8 cellular contexts compared by ENCODE assay signal in genomic region chr4:39976141-39976944, GRCh38. TPM values are rescaled to one million over a fixed set of nuclear protein-coding genes. Genes with fewer than 3 reads are reported as not detected.
DNase-seq lines count a peak whose midpoint lies in the region; ATAC-seq lines count a peak whose summit lies in the region.

No MANE protein-coding gene starts in this region.

- intact Hi-C loops in left colon (cut with DNase I, micrococcal nuclease): loop anchor here in 1 of 2 donors (10.0 kb wide), 2 partner anchors 282 to 502 kb away; partner anchors contain the start of gene UBE2K

- peak overlapping the region; percentile 89 for H3K27ac Mint-ChIP-seq in activated CD4-positive, alpha-beta T cell treated with anti-CD3 and anti-CD28 coated beads, Interleukin-2, amount 10 ng/mL, durations not matched to agents 7 days and 5 days

- H3K27me3 Mint-ChIP-seq in activated CD4-positive, alpha-beta T cell treated with anti-CD3 and anti-CD28 coated beads, Interleukin-2, amount 10 ng/mL, durations not matched to agents 7 days and 5 days: no peaks in the 10 kb centered on the region

- H3K4me1 Mint-ChIP-seq in activated CD4-positive, alpha-beta T cell treated with anti-CD3 and anti-CD28 coated beads, Interleukin-2, amount 10 ng/mL, durations not matched to agents 7 days and 5 days: peaks cover 38% of the 10 kb centered on the region

- CTCF ChIA-PET in activated CD4-positive, alpha-beta T cell treated with anti-CD3 and anti-CD28 coated beads, Interleukin-2, amount 10 ng/mL, durations not matched to agents 7 days and 5 days (lab: Charles Lee): interaction anchor here (1.2 to 2.9 kb wide), 3 partner anchors 491 to 517 kb away, joined by 3 to 9 read pairs (median 7); partner anchors contain the start of genes LIAS and RPL9

- peak overlapping the region; percentile 90 for H3K4me3 Mint-ChIP-seq in activated CD4-positive, alpha-beta T cell treated with anti-CD3 and anti-CD28 coated beads, Interleukin-2, amount 10 ng/mL, durations not matched to agents 7 days and 5 days

- H3K9me3 Mint-ChIP-seq in activated CD4-positive, alpha-beta T cell treated with anti-CD3 and anti-CD28 coated beads, Interleukin-2, amount 10 ng/mL, durations not matched to agents 7 days and 5 days: no peaks in the 10 kb centered on the region

- DNase-seq in 8988T (peak; percentile 51), NCI-H510A treated with DMSO at 0.1 percent for 48 hours (lab: John Stamatoyannopoulos, UW) (peak; percentile 60), dedifferentiated amniotic fluid mesenchymal stem cell (ENCODE audit: extremely low spot score) (peak; percentile 89), left colon (peak; percentile 76 to 78)
- peak; percentile 75 for DNase-seq in activated CD4-positive, alpha-beta T cell treated with anti-CD3 and anti-CD28 coated beads, Interleukin-2, amount 10 ng/mL, durations not matched to agents 7 days and 5 days
- DNase-seq in stimulated activated CD4-positive, alpha-beta T cell treated with anti-CD3 and anti-CD28 coated beads, Interleukin-1b, Interleukin-23, amount 100 ng/mL, for 24 hours (ENCODE audit: low read depth in 4 of 4, low spot score in 1 of 4): peak; percentile 28 to 46 (median 38)

- ATAC-seq in GM18868 (IDR thresholded peaks at IDR 0.05; ENCODE audit: unreplicated experiment) (peak; percentile 33), HG03378 (IDR thresholded peaks at IDR 0.05; ENCODE audit: unreplicated experiment) (peak; percentile 37), left colon (peak; percentile 73)

- POLR2A ChIA-PET in activated CD4-positive, alpha-beta T cell treated with anti-CD3 and anti-CD28 coated beads, Interleukin-2, amount 10 ng/mL, durations not matched to agents 7 days and 5 days (lab: Charles Lee): no interaction called here

- peaks cover 28% of the 10 kb centered on the region for H3K36me3 Mint-ChIP-seq in activated CD4-positive, alpha-beta T cell treated with anti-CD3 and anti-CD28 coated beads, Interleukin-2, amount 10 ng/mL, durations not matched to agents 7 days and 5 days (ENCODE audit: low read depth)

RNA-seq across cellular contexts. Expression of gene PDS5A, which starts 1.4 kb away (rescaled TPM):
- total RNA-seq in activated CD4-positive, alpha-beta T cell treated with anti-CD3 and anti-CD28 coated beads, Interleukin-2, amount 10 ng/mL, durations not matched to agents 7 days and 5 days: 100 to 1,000 TPM; 108 to 116 TPM
- 10 to 100 TPM; 56.3 to 59.8 TPM for total RNA-seq in left colon

Comparison
In these comparisons a context has a peak if more than half of its experiments do, and no peak if none do; other contexts are left out.
1. Peak in every context shown above with its lines: DNase-seq and ATAC-seq.
2. DNase-seq: peak in every context shown above with its lines; median percentile 89 in dedifferentiated amniotic fluid mesenchymal stem cell; 77 in left colon; 75 in activated CD4-positive, alpha-beta T cell treated with anti-CD3 and anti-CD28 coated beads, Interleukin-2, amount 10 ng/mL, durations not matched to agents 7 days and 5 days; 60 in NCI-H510A treated with DMSO at 0.1 percent for 48 hours; 51 in 8988T; 38 in stimulated activated CD4-positive, alpha-beta T cell treated with anti-CD3 and anti-CD28 coated beads, Interleukin-1b, Interleukin-23, amount 100 ng/mL, for 24 hours.